12 cellular contexts compared by ENCODE assay signal in the genomic region with DNA sequence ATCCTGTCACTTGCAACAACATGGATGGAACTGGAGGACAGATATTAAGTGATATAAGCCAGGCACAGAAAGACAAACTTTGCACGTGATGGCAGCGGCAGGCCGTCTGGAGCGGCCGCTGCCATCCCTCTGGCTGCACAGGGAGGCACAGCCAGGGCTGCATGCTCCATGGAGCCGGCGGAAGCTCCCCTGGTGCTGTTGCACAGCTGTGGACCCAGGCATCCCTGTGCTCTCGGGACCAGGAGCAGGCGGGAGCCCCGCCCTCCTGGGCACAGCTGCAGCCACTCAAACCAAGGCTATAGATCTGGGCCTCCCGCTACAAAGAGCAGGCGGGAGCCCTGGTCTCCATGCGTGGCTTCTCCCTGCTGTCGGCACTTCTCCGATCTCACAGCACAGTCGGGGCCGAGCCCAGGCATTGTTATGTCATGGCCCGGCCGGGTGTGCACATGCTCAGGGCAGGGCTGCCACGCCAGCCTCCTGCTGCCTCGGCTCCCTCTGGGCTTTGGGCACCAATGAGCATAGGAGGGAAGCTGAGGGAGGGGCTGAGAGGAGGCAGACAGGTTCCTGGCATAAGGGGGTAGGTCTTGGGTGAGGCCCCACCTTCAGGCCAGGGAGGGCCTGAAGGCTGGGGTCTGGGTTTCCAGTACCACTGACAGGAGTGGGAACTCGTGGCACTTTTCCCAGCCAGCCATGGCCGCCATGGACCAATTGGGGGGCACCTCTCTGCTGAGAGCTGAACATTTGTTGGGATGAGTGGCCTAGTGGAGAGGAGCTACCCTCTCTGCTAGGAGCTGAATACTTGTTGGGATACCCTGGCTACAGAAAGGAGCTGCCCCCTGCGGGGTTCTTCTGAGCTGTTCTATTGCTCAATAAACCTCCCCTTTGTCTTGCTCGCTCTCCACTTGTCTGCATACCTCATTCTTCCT. TPM values are rescaled to one million over a fixed set of nuclear protein-coding genes. Genes with fewer than 3 reads are reported as not detected.
DNase-seq lines count a peak whose midpoint lies in the region; ATAC-seq and TF ChIP-seq lines count a peak whose summit lies in the region.
"Had no signal": no experiment of that assay in that cellular context is flagged by ENCODE, and none has a peak within 500 bp of the region (broad histone marks: within the 10 kb centered on the region; RNA-seq: fewer than 3 reads in every experiment).

No MANE protein-coding gene starts in this region.

- H3K27me3 ChIP-seq in stomach smooth muscle (ENCODE audit: control insufficient read depth in 1 of 2, insufficient read depth in 2 of 2, low read length in 2 of 2) (no peaks in the 10 kb centered on the region), body of pancreas (no peaks in the 10 kb centered on the region)
- H3K27me3 ChIP-seq: foreskin keratinocyte had no signal

- H3K9me3 ChIP-seq in stomach smooth muscle (ENCODE audit: control insufficient read depth in 2 of 2, low read length in 2 of 2), result peaks cover 0 to 4% of the 10 kb centered on the region in 2 donors
- no peaks in the 10 kb centered on the region for H3K9me3 ChIP-seq in body of pancreas

- H3K4me3 ChIP-seq in stomach smooth muscle (ENCODE audit: low read length in 2 of 2) (peak overlapping the region; percentile 22 to 47), body of pancreas (no peak overlapping the region)

- H3K4me3 Mint-ChIP-seq in T-helper 2 cell treated with Interferon-gamma antibody and Interleukin-4, amounts not matched to agents 5 μg/mL and 100 μg/mL, for 36 hours, result no peak overlapping the region
- H3K4me3 Mint-ChIP-seq: naive thymus-derived CD4-positive, alpha-beta T cell had no signal

- no peaks in the 10 kb centered on the region for H3K27me3 Mint-ChIP-seq in T-helper 2 cell treated with Interferon-gamma antibody and Interleukin-4, amounts not matched to agents 5 μg/mL and 100 μg/mL, for 36 hours (ENCODE audit: low read depth)
- H3K27me3 Mint-ChIP-seq: naive thymus-derived CD4-positive, alpha-beta T cell had no signal

- H3K4me1 ChIP-seq in stomach smooth muscle (ENCODE audit: control insufficient read depth, insufficient read depth, low read length) (peaks cover 17% of the 10 kb centered on the region), body of pancreas (peaks cover 10% of the 10 kb centered on the region)
- H3K4me1 ChIP-seq: foreskin keratinocyte had no signal

- H3K27ac Mint-ChIP-seq in T-helper 2 cell treated with Interferon-gamma antibody and Interleukin-4, amounts not matched to agents 5 μg/mL and 100 μg/mL, for 36 hours, result no peak overlapping the region
- H3K27ac Mint-ChIP-seq: naive thymus-derived CD4-positive, alpha-beta T cell had no signal

- H3K27ac ChIP-seq in stomach smooth muscle (ENCODE audit: low read length), result peak overlapping the region; percentile 58
- no peak overlapping the region for H3K27ac ChIP-seq in body of pancreas
- H3K27ac ChIP-seq: foreskin keratinocyte had no signal

- H3K36me3 Mint-ChIP-seq in T-helper 2 cell treated with Interferon-gamma antibody and Interleukin-4, amounts not matched to agents 5 μg/mL and 100 μg/mL, for 36 hours (ENCODE audit: low read depth), result peaks cover 31% of the 10 kb centered on the region

- H3K36me3 ChIP-seq in stomach smooth muscle (ENCODE audit: control insufficient read depth in 2 of 2, insufficient read depth in 2 of 2, low read length in 2 of 2) (no peaks in the 10 kb centered on the region), body of pancreas (replicated peaks in 1 of 2; ENCODE audit: insufficient read depth in 1 of 2, low read depth in 2 of 2) (no peaks in the 10 kb centered on the region)

- intact Hi-C loops in left ventricle myocardium superior (cut with micrococcal nuclease) (loop anchor here (10.0 kb wide), 1 partner anchor 52 kb away; no protein-coding TSS in a partner anchor), body of pancreas (cut with DNase I) (no loop called here)

- H3K9ac ChIP-seq in stomach smooth muscle (ENCODE audit: low read length in 2 of 2), result no peak overlapping the region

- TF ChIP-seq POLR2A in body of pancreas (IDR thresholded peaks at IDR 0.05), result no peak

- no peaks in the 10 kb centered on the region for H3K4me1 Mint-ChIP-seq in T-helper 2 cell treated with Interferon-gamma antibody and Interleukin-4, amounts not matched to agents 5 μg/mL and 100 μg/mL, for 36 hours (ENCODE audit: low read depth)

- WGBS in body of pancreas, 2 donors, result 94 to 95% methylated on average over 16 to 23 of the region's 25 CpGs

- TF ChIP-seq CTCF in body of pancreas (IDR thresholded peaks at IDR 0.05), result no peak

- ATAC-seq in left ventricle myocardium superior (peak; percentile 89), HG02678 (IDR thresholded peaks at IDR 0.05; ENCODE audit: unreplicated experiment) (no peak), body of pancreas (no peak)
- ATAC-seq: foreskin keratinocyte; naive thymus-derived CD4-positive, alpha-beta T cell had no signal

- peak; percentile 2 for DNase-seq in T-helper 2 cell treated with Interferon-gamma antibody and Interleukin-4, amounts not matched to agents 5 μg/mL and 100 μg/mL, for 36 hours (ENCODE audit: low spot score)
- DNase-seq in T-helper 2 cell (no peak), NCI-H510A treated with DMSO at 0.1 percent for 48 hours (lab: John Stamatoyannopoulos, UW) (peak; percentile 40), left ventricle myocardium superior (peak; percentile 71), body of pancreas (no peak), NCI-H2107 (lab: John Stamatoyannopoulos, UW) (no peak)
- DNase-seq: foreskin keratinocyte; islet precursor cell; naive thymus-derived CD4-positive, alpha-beta T cell; NCI-H1092 treated with DMSO at 0.1 percent for 48 hours had no signal

- H3K9me3 Mint-ChIP-seq in T-helper 2 cell treated with Interferon-gamma antibody and Interleukin-4, amounts not matched to agents 5 μg/mL and 100 μg/mL, for 36 hours, result peaks cover 29% of the 10 kb centered on the region

RNA-seq across cellular contexts. Expression of a gene that starts 16.7 kb away (rescaled TPM):
- total RNA-seq in left ventricle myocardium superior (22.1 TPM), body of pancreas (1 to 10 TPM; 5.4 to 8.9 TPM)

RNA-seq across cellular contexts. Expression of a gene that starts 16.9 kb away (rescaled TPM):
- total RNA-seq in left ventricle myocardium superior, result 210 TPM
- total RNA-seq in body of pancreas, result 100 to 1,000 TPM in 1 of 2 donors, 10 to 100 TPM in 1; 82.8 to 137 TPM

RNA-seq across cellular contexts. Expression of a gene that starts 25.3 kb away (rescaled TPM):
- 89.4 TPM for total RNA-seq in left ventricle myocardium superior
- 100 to 1,000 TPM; 115 to 215 TPM for total RNA-seq in body of pancreas

RNA-seq across cellular contexts. Expression of a gene that starts 32.5 kb away (rescaled TPM):
- total RNA-seq in left ventricle myocardium superior, result 77.7 TPM
- total RNA-seq in body of pancreas, result 10 to 100 TPM; 20.8 TPM

Comparison
In these comparisons a context has a peak if more than half of its experiments do, and no peak if none do; other contexts are left out.
1. DNase-seq: peak in T-helper 2 cell treated with Interferon-gamma antibody and Interleukin-4, amounts not matched to agents 5 μg/mL and 100 μg/mL, for 36 hours (single experiment), NCI-H510A treated with DMSO at 0.1 percent for 48 hours (single experiment) and left ventricle myocardium superior (single experiment); none in T-helper 2 cell (0 of 5), body of pancreas (0 of 4) and NCI-H2107 (single experiment).
2. H3K4me3 ChIP-seq: peak in stomach smooth muscle (2 of 2); none in body of pancreas (0 of 2).